Comparison of ENCODE assay signal across 1 cellular context in genomic region chr7:4809091-4809591, GRCh38.
TF ChIP-seq lines count a peak whose summit lies in the region.

No MANE protein-coding gene starts in this region.

TF ChIP-seq in HepG2, 621 proteins besides CTCF, POLR2A, EP300 and RAD21:
- no peak for TF ChIP-seq KAT2B (IDR thresholded peaks at IDR 0.05; ENCODE audit: borderline replicate concordance, low read depth, low read length)
- no peak for TF ChIP-seq KLF11 (CRISPR knock-in tag; IDR thresholded peaks at IDR 0.05)
- no peak for TF ChIP-seq ZNF678 (CRISPR knock-in tag; IDR thresholded peaks at IDR 0.05)
- TF ChIP-seq ZFYVE20 (CRISPR knock-in tag; IDR thresholded peaks at IDR 0.05; ENCODE audit: borderline replicate concordance, low read depth), result no peak
- no peak for TF ChIP-seq CSRNP1 (CRISPR knock-in tag; IDR thresholded peaks at IDR 0.05)
- TF ChIP-seq CREBL2 (CRISPR knock-in tag; IDR thresholded peaks at IDR 0.05; ENCODE audit: borderline replicate concordance), result no peak
- TF ChIP-seq REL (CRISPR knock-in tag; conservative IDR thresholded peaks at IDR 0.05), result no peak
- TF ChIP-seq ZBTB14 (CRISPR knock-in tag; IDR thresholded peaks at IDR 0.05), result no peak
- no peak for TF ChIP-seq SRSF4 (IDR thresholded peaks at IDR 0.05; ENCODE audit: low read depth, low read length, poor library complexity, severe bottlenecking)
- no peak for TF ChIP-seq POGZ (CRISPR knock-in tag; IDR thresholded peaks at IDR 0.05)
- no peak for TF ChIP-seq ZNF839 (CRISPR knock-in tag; IDR thresholded peaks at IDR 0.05; ENCODE audit: borderline replicate concordance)
- TF ChIP-seq RNF219 (CRISPR knock-in tag; IDR thresholded peaks at IDR 0.05), result no peak
- TF ChIP-seq AGO2 (optimal IDR thresholded peaks at IDR 0.05; ENCODE audit: low read depth, low read length), result no peak
- no peak for TF ChIP-seq ZNF792 (CRISPR knock-in tag; IDR thresholded peaks at IDR 0.05)
- no peak for TF ChIP-seq CSRNP2 (CRISPR knock-in tag; conservative IDR thresholded peaks at IDR 0.05; ENCODE audit: low read depth)
- no peak for TF ChIP-seq FIP1L1 (IDR thresholded peaks at IDR 0.05; ENCODE audit: borderline replicate concordance, insufficient read depth, low read depth, low read length)
